1 cellular context compared by ENCODE assay signal in genomic region chr17:44217738-44218343, GRCh38.
A peak's percentile ranks its signal among the peaks of the same experiment; 100 is the strongest.
TF ChIP-seq lines count a peak whose summit lies in the region.

No MANE protein-coding gene starts in this region.

TF ChIP-seq in HepG2, 621 proteins besides CTCF, POLR2A, EP300 and RAD21 (continues in another document):
- TF ChIP-seq AKAP8 (CRISPR knock-in tag; IDR thresholded peaks at IDR 0.05) (0 out of 2 replicates have a peak, but pooled peaks have one; percentile 27), ZIK1 (CRISPR knock-in tag; IDR thresholded peaks at IDR 0.05; ENCODE audit: borderline replicate concordance, low read depth) (no peak), ZNF576 (CRISPR knock-in tag; IDR thresholded peaks at IDR 0.05) (no peak), SOX13 (IDR thresholded peaks at IDR 0.05) (no peak), SOX13 (CRISPR knock-in tag; conservative IDR thresholded peaks at IDR 0.05 in 1 of 2, IDR thresholded peaks at IDR 0.05 in 1 of 2) (no peak), HDAC2 (CRISPR knock-in tag; IDR thresholded peaks at IDR 0.05) (no peak), ONECUT2 (CRISPR knock-in tag; IDR thresholded peaks at IDR 0.05) (no peak), ZNF143 (CRISPR knock-in tag; IDR thresholded peaks at IDR 0.05) (0 out of 2 replicates have a peak, but pooled peaks have one; percentile 20), CBFB (CRISPR knock-in tag; IDR thresholded peaks at IDR 0.05) (0 out of 2 replicates have a peak, but pooled peaks have one; percentile 12), KMT2B (CRISPR knock-in tag; IDR thresholded peaks at IDR 0.05) (no peak), ATRX (CRISPR knock-in tag; IDR thresholded peaks at IDR 0.05; ENCODE audit: borderline replicate concordance) (0 out of 2 replicates have a peak, but pooled peaks have one; percentile 41), ZNF513 (CRISPR knock-in tag; conservative IDR thresholded peaks at IDR 0.05) (0 out of 2 replicates have a peak, but pooled peaks have one; percentile 38), TAF1 (CRISPR knock-in tag; IDR thresholded peaks at IDR 0.05) (0 out of 2 replicates have a peak, but pooled peaks have one; percentile 2), TRIM22 (IDR thresholded peaks at IDR 0.05) (no peak), HNF1B (CRISPR knock-in tag; IDR thresholded peaks at IDR 0.05) (peak; percentile 33; the same call in 1 of the 2 replicates), CBX1 (IDR thresholded peaks at IDR 0.05; ENCODE audit: low read depth) (no peak), ZNF563 (CRISPR knock-in tag; IDR thresholded peaks at IDR 0.05) (no peak), NFKB2 (CRISPR knock-in tag; IDR thresholded peaks at IDR 0.05; ENCODE audit: borderline replicate concordance) (peak; percentile 45; the same call in 1 of the 2 replicates), ZNF501 (CRISPR knock-in tag; IDR thresholded peaks at IDR 0.05) (peak; percentile 42), ZNF605 (CRISPR knock-in tag; IDR thresholded peaks at IDR 0.05) (peak; percentile 84), ESRRA (CRISPR knock-in tag; IDR thresholded peaks at IDR 0.05; ENCODE audit: low read depth) (no peak), SP2 (CRISPR knock-in tag; IDR thresholded peaks at IDR 0.05) (0 out of 2 replicates have a peak, but pooled peaks have one; percentile 10), TERF1 (CRISPR knock-in tag; IDR thresholded peaks at IDR 0.05) (no peak), ZNF788 (CRISPR knock-in tag; IDR thresholded peaks at IDR 0.05; ENCODE audit: borderline replicate concordance) (no peak), CENPT (CRISPR knock-in tag; IDR thresholded peaks at IDR 0.05; ENCODE audit: low read depth) (no peak), CAMTA2 (CRISPR knock-in tag; IDR thresholded peaks at IDR 0.05; ENCODE audit: borderline replicate concordance) (0 out of 2 replicates have a peak, but pooled peaks have one; percentile 39), ZNF556 (CRISPR knock-in tag; IDR thresholded peaks at IDR 0.05; ENCODE audit: borderline replicate concordance) (no peak), ZSCAN22 (CRISPR knock-in tag; IDR thresholded peaks at IDR 0.05) (no peak), ZNF101 (CRISPR knock-in tag; IDR thresholded peaks at IDR 0.05; ENCODE audit: borderline replicate concordance, low read depth) (no peak), MIER2 (CRISPR knock-in tag; IDR thresholded peaks at IDR 0.05) (no peak), MXD4 (CRISPR knock-in tag; IDR thresholded peaks at IDR 0.05) (no peak), MED13 (CRISPR knock-in tag; IDR thresholded peaks at IDR 0.05) (no peak), ZNF136 (CRISPR knock-in tag; IDR thresholded peaks at IDR 0.05; ENCODE audit: low read depth) (0 out of 2 replicates have a peak, but pooled peaks have one; percentile 53), E2F2 (CRISPR knock-in tag; IDR thresholded peaks at IDR 0.05; ENCODE audit: borderline replicate concordance) (no peak), GATAD1 (CRISPR knock-in tag; IDR thresholded peaks at IDR 0.05) (no peak), ARNTL (CRISPR knock-in tag; IDR thresholded peaks at IDR 0.05) (no peak), ZNF350 (CRISPR knock-in tag; IDR thresholded peaks at IDR 0.05; ENCODE audit: borderline replicate concordance, low read depth) (no peak), RARA (CRISPR knock-in tag; IDR thresholded peaks at IDR 0.05) (no peak), FOXA1 (IDR thresholded peaks at IDR 0.05) (no peak), FOXA1 (CRISPR knock-in tag; IDR thresholded peaks at IDR 0.05) (no peak), BRF2 (CRISPR knock-in tag; IDR thresholded peaks at IDR 0.05) (no peak), CC2D1A (CRISPR knock-in tag; IDR thresholded peaks at IDR 0.05) (no peak), PAXIP1 (CRISPR knock-in tag; conservative IDR thresholded peaks at IDR 0.05) (no peak)
- TF ChIP-seq, protein P1, sequence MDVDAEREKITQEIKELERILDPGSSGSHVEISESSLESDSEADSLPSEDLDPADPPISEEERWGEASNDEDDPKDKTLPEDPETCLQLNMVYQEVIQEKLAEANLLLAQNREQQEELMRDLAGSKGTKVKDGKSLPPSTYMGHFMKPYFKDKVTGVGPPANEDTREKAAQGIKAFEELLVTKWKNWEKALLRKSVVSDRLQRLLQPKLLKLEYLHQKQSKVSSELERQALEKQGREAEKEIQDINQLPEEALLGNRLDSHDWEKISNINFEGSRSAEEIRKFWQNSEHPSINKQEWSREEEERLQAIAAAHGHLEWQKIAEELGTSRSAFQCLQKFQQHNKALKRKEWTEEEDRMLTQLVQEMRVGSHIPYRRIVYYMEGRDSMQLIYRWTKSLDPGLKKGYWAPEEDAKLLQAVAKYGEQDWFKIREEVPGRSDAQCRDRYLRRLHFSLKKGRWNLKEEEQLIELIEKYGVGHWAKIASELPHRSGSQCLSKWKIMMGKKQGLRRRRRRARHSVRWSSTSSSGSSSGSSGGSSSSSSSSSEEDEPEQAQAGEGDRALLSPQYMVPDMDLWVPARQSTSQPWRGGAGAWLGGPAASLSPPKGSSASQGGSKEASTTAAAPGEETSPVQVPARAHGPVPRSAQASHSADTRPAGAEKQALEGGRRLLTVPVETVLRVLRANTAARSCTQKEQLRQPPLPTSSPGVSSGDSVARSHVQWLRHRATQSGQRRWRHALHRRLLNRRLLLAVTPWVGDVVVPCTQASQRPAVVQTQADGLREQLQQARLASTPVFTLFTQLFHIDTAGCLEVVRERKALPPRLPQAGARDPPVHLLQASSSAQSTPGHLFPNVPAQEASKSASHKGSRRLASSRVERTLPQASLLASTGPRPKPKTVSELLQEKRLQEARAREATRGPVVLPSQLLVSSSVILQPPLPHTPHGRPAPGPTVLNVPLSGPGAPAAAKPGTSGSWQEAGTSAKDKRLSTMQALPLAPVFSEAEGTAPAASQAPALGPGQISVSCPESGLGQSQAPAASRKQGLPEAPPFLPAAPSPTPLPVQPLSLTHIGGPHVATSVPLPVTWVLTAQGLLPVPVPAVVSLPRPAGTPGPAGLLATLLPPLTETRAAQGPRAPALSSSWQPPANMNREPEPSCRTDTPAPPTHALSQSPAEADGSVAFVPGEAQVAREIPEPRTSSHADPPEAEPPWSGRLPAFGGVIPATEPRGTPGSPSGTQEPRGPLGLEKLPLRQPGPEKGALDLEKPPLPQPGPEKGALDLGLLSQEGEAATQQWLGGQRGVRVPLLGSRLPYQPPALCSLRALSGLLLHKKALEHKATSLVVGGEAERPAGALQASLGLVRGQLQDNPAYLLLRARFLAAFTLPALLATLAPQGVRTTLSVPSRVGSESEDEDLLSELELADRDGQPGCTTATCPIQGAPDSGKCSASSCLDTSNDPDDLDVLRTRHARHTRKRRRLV (CRISPR knock-in tag; IDR thresholded peaks at IDR 0.05): 0 out of 2 replicates have a peak, but pooled peaks have one; percentile 11
- TF ChIP-seq, protein P2, sequence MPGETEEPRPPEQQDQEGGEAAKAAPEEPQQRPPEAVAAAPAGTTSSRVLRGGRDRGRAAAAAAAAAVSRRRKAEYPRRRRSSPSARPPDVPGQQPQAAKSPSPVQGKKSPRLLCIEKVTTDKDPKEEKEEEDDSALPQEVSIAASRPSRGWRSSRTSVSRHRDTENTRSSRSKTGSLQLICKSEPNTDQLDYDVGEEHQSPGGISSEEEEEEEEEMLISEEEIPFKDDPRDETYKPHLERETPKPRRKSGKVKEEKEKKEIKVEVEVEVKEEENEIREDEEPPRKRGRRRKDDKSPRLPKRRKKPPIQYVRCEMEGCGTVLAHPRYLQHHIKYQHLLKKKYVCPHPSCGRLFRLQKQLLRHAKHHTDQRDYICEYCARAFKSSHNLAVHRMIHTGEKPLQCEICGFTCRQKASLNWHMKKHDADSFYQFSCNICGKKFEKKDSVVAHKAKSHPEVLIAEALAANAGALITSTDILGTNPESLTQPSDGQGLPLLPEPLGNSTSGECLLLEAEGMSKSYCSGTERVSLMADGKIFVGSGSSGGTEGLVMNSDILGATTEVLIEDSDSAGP (CRISPR knock-in tag; IDR thresholded peaks at IDR 0.05; ENCODE audit: borderline replicate concordance): peak; percentile 60; the same call in 1 of the 2 replicates
- TF ChIP-seq, protein P3, sequence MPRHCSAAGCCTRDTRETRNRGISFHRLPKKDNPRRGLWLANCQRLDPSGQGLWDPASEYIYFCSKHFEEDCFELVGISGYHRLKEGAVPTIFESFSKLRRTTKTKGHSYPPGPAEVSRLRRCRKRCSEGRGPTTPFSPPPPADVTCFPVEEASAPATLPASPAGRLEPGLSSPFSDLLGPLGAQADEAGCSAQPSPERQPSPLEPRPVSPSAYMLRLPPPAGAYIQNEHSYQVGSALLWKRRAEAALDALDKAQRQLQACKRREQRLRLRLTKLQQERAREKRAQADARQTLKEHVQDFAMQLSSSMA (CRISPR knock-in tag; IDR thresholded peaks at IDR 0.05): no peak
